Comparison of ENCODE assay signal across 9 cellular contexts in genomic region chr20:1185781-1186334, GRCh38. TPM values are rescaled to one million over a fixed set of nuclear protein-coding genes. Genes with fewer than 3 reads are reported as not detected.
DNase-seq lines count a peak whose midpoint lies in the region; ATAC-seq and TF ChIP-seq lines count a peak whose summit lies in the region.
"Had no signal": no experiment of that assay in that cellular context is flagged by ENCODE, and none has a peak within 500 bp of the region (broad histone marks: within the 10 kb centered on the region; RNA-seq: fewer than 3 reads in every experiment).

No MANE protein-coding gene starts in this region.

- peak; percentile 69 for TF ChIP-seq RAD21 in Ishikawa (IDR thresholded peaks at IDR 0.05; ENCODE audit: low read depth)

- no peaks in the 10 kb centered on the region for H3K4me1 ChIP-seq in SJCRH30

- H3K9me3 ChIP-seq in SJCRH30 (replicated peaks), result no peaks in the 10 kb centered on the region

- H3K36me3 ChIP-seq in SJCRH30, result no peaks in the 10 kb centered on the region

- DNase-seq in DMS153 treated with DMSO at 0.1 percent for 48 hours (lab: John Stamatoyannopoulos, UW; ENCODE audit: unreplicated experiment) (peak; percentile 8), SJCRH30 (peak; percentile 33 to 48), astrocyte of the hippocampus (ENCODE audit: low read depth, low spot score) (peak; percentile 62), iris pigment epithelial cell (ENCODE audit: low read depth) (peak; percentile 58)
- peak; percentile 45 to 49 for DNase-seq in stimulated activated CD4-positive, alpha-beta T cell treated with anti-CD3 and anti-CD28 coated beads, Interleukin-4, amount 100 ng/mL, for 48 hours (ENCODE audit: low read depth in 2 of 2)

- no peak for TF ChIP-seq EP300 in Ishikawa (IDR thresholded peaks at IDR 0.05; ENCODE audit: borderline replicate concordance)

- 0 out of 2 replicates have a peak, but pooled peaks cover 5% of the 10 kb centered on the region for H3K27me3 ChIP-seq in SJCRH30

- no peak overlapping the region for H3K4me3 ChIP-seq in SJCRH30

- ATAC-seq in GM18498 (IDR thresholded peaks at IDR 0.05; ENCODE audit: unreplicated experiment) (no peak), GM18517 (IDR thresholded peaks at IDR 0.05; ENCODE audit: unreplicated experiment) (no peak)

- H3K27ac ChIP-seq in SJCRH30, result no peak overlapping the region

TF ChIP-seq in Ishikawa, 13 proteins besides CTCF, POLR2A, EP300 and RAD21:
- TF ChIP-seq CEBPB (IDR thresholded peaks at IDR 0.05) (no peak), TEAD4 (IDR thresholded peaks at IDR 0.05) (0 out of 2 replicates have a peak, but pooled peaks have one; percentile 20), EGR1 (IDR thresholded peaks at IDR 0.05) (no peak), ZBTB7A (IDR thresholded peaks at IDR 0.05; ENCODE audit: low read depth) (peak; percentile 38; the same call in 1 of the 2 replicates)
- TF ChIP-seq, protein P1, sequence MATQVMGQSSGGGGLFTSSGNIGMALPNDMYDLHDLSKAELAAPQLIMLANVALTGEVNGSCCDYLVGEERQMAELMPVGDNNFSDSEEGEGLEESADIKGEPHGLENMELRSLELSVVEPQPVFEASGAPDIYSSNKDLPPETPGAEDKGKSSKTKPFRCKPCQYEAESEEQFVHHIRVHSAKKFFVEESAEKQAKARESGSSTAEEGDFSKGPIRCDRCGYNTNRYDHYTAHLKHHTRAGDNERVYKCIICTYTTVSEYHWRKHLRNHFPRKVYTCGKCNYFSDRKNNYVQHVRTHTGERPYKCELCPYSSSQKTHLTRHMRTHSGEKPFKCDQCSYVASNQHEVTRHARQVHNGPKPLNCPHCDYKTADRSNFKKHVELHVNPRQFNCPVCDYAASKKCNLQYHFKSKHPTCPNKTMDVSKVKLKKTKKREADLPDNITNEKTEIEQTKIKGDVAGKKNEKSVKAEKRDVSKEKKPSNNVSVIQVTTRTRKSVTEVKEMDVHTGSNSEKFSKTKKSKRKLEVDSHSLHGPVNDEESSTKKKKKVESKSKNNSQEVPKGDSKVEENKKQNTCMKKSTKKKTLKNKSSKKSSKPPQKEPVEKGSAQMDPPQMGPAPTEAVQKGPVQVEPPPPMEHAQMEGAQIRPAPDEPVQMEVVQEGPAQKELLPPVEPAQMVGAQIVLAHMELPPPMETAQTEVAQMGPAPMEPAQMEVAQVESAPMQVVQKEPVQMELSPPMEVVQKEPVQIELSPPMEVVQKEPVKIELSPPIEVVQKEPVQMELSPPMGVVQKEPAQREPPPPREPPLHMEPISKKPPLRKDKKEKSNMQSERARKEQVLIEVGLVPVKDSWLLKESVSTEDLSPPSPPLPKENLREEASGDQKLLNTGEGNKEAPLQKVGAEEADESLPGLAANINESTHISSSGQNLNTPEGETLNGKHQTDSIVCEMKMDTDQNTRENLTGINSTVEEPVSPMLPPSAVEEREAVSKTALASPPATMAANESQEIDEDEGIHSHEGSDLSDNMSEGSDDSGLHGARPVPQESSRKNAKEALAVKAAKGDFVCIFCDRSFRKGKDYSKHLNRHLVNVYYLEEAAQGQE (IDR thresholded peaks at IDR 0.05; ENCODE audit: low read depth), result peak; percentile 24; the same call in 1 of the 2 replicates
TF ChIP-seq in Ishikawa: peak in this region for 3.

RNA-seq across cellular contexts. Expression of gene TMEM74B, which starts 1.1 kb away (rescaled TPM):
- total RNA-seq in SJCRH30 (2014; rRNA removed; shearing (Covaris generic)), result not detected in 2 replicates

RNA-seq across cellular contexts. Expression of gene C20orf202, which starts 17.4 kb away (rescaled TPM):
- total RNA-seq in SJCRH30 (2014; rRNA removed; shearing (Covaris generic)), result not detected in 2 replicates
- total RNA-seq: activated CD8-positive, alpha-beta memory T cell treated with anti-CD3 and anti-CD28 coated beads for 36 hours had no signal

RNA-seq across cellular contexts. Expression of gene RAD21L1, which starts 40.0 kb away (rescaled TPM):
- 0.28 TPM in 1 of 2 replicates, not detected in the other for total RNA-seq in SJCRH30 (2014; rRNA removed; shearing (Covaris generic))
- total RNA-seq: activated CD8-positive, alpha-beta memory T cell treated with anti-CD3 and anti-CD28 coated beads for 36 hours had no signal

Comparison
In these comparisons a context has a peak if more than half of its experiments do, and no peak if none do; other contexts are left out.
1. DNase-seq: peak in every context shown above with its lines; median percentile 62 in astrocyte of the hippocampus; 58 in iris pigment epithelial cell; 47 in stimulated activated CD4-positive, alpha-beta T cell treated with anti-CD3 and anti-CD28 coated beads, Interleukin-4, amount 100 ng/mL, for 48 hours; 40 in SJCRH30; 8 in DMS153 treated with DMSO at 0.1 percent for 48 hours.